In the genomic region with DNA sequence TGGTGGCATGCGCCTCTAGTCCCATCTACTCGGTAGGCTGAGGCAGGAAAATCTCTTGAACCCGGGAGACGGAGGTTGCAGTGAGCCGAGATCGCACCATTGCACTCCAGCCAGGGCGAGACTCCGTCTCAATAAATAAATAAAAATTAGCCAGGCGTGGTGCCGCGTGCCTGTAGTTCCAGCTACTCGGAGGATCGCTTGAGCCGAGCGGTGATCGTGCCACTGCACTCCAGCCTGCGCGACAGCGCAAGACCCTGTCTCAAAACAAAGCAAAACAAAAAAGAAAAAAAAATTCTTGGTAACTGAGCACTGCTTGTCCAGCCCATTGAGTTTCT, we compare ENCODE assay signal across 6 cellular contexts.
DNase-seq lines count a peak whose midpoint lies in the region.

No MANE protein-coding gene starts in this region.

- no peak for DNase-seq in NCI-H526 treated with DMSO at 0.1 percent for 48 hours (lab: John Stamatoyannopoulos, UW)
- DNase-seq in effector CD4-positive, alpha-beta T cell = no peak
- no peak for DNase-seq in NCI-H748 treated with DMSO at 0.1 percent for 48 hours (lab: John Stamatoyannopoulos, UW)

- H3K4me3 ChIP-seq in muscle layer of colon (ENCODE audit: low read depth in 1 of 2, low read length in 2 of 2) = peak overlapping the region; percentile 82 to 87

- H3K9me3 ChIP-seq in ES-I3 (ENCODE audit: control insufficient read depth, insufficient read depth, low read length) (no peaks in the 10 kb centered on the region), muscle layer of colon (ENCODE audit: low read length) (no peaks in the 10 kb centered on the region)

- H3K4me1 ChIP-seq in ES-I3 (ENCODE audit: insufficient read depth, low read length) = no peaks in the 10 kb centered on the region
- H3K4me1 ChIP-seq in muscle layer of colon (ENCODE audit: insufficient read depth, low read length) = peaks cover 14% of the 10 kb centered on the region

- no peaks in the 10 kb centered on the region for H3K27me3 ChIP-seq in muscle layer of colon (ENCODE audit: control insufficient read depth in 1 of 2, insufficient read depth in 2 of 2, low read length in 2 of 2)

- H3K9ac ChIP-seq in ES-I3 (ENCODE audit: low read depth, low read length) (peak overlapping the region; percentile 79), muscle layer of colon (ENCODE audit: low read length) (peak overlapping the region; percentile 57)

- peak overlapping the region; percentile 93 for H3K27ac ChIP-seq in angular gyrus (ENCODE audit: low read depth, low read length)
- H3K27ac ChIP-seq in muscle layer of colon (ENCODE audit: low read depth, low read length) = peak overlapping the region; percentile 95

- H3K36me3 ChIP-seq in ES-I3 (ENCODE audit: insufficient read depth, low read length) = peaks cover 9% of the 10 kb centered on the region
- H3K36me3 ChIP-seq in muscle layer of colon (ENCODE audit: insufficient read depth, low read length) = peaks cover 58% of the 10 kb centered on the region
